ENCODE assay signal across 8 cellular contexts in genomic region chr14:76958975-76959710, GRCh38.
DNase-seq lines count a peak whose midpoint lies in the region; ATAC-seq and TF ChIP-seq lines count a peak whose summit lies in the region.

No MANE protein-coding gene starts in this region.

- ATAC-seq in GM21529 (IDR thresholded peaks at IDR 0.05; ENCODE audit: unreplicated experiment) (peak; percentile 30), RWPE2 (ENCODE audit: low read depth) (peak; percentile 48)

- no peak overlapping the region for H3K4me2 ChIP-seq in OCI-LY7 (ENCODE audit: low read length)

- H2AFZ ChIP-seq in OCI-LY7 (ENCODE audit: low read length): no peak overlapping the region

- no peak for TF ChIP-seq POLR2A in tibial nerve (IDR thresholded peaks at IDR 0.05)

- WGBS in tibial nerve, 2 donors: 82% methylated on average over 8 of the region's 8 CpGs

- no peaks in the 10 kb centered on the region for H3K9me3 ChIP-seq in RWPE2 (ENCODE audit: severe bottlenecking)
- H3K9me3 ChIP-seq in tibial nerve: no peaks in the 10 kb centered on the region
- H3K9me3 ChIP-seq in OCI-LY7 (ENCODE audit: low read length): no peaks in the 10 kb centered on the region

- CTCF ChIA-PET in OCI-LY7 (lab: Charles Lee; ENCODE audit: unreplicated experiment): no interaction called here

- no peaks in the 10 kb centered on the region for H4K20me1 ChIP-seq in OCI-LY7 (ENCODE audit: insufficient read depth, low read length)

- H3K4me3 ChIP-seq in RWPE2 (ENCODE audit: severe bottlenecking) (no peak overlapping the region), tibial nerve (no peak overlapping the region), OCI-LY7 (ENCODE audit: low read depth, low read length, poor library complexity, severe bottlenecking) (no peak overlapping the region)

- H3K27me3 ChIP-seq in RWPE2 (ENCODE audit: insufficient read depth, poor library complexity, severe bottlenecking) (no peaks in the 10 kb centered on the region), tibial nerve (no peaks in the 10 kb centered on the region)

- no peak for TF ChIP-seq EP300 in tibial nerve (IDR thresholded peaks at IDR 0.05)

- TF ChIP-seq CTCF in RWPE2 (IDR thresholded peaks at IDR 0.05; ENCODE audit: poor library complexity, severe bottlenecking) (no peak), tibial nerve (IDR thresholded peaks at IDR 0.05) (no peak), OCI-LY7 (conservative IDR thresholded peaks at IDR 0.05; ENCODE audit: low read length) (no peak)

- H3K9me2 ChIP-seq in OCI-LY7 (ENCODE audit: insufficient read depth, low read length): no peaks in the 10 kb centered on the region

- no peaks in the 10 kb centered on the region for H3K36me3 ChIP-seq in RWPE2 (ENCODE audit: low read depth)
- no peaks in the 10 kb centered on the region for H3K36me3 ChIP-seq in tibial nerve
- H3K36me3 ChIP-seq in OCI-LY7 (ENCODE audit: insufficient read depth, low read length): no peaks in the 10 kb centered on the region

- H3K79me2 ChIP-seq in OCI-LY7 (ENCODE audit: insufficient read depth, low read depth, low read length): no peaks in the 10 kb centered on the region

- H3K4me1 ChIP-seq in RWPE2 (ENCODE audit: insufficient read depth, poor library complexity, severe bottlenecking) (peaks cover 67% of the 10 kb centered on the region), tibial nerve (peaks cover 0 to 54% (median 44%) of the 10 kb centered on the region in 4 donors), OCI-LY7 (ENCODE audit: insufficient read depth, low read length, poor library complexity, severe bottlenecking) (peaks cover 49% of the 10 kb centered on the region)

- no TSS peak for BruUV-seq in OCI-LY7 (replicated peaks; lab: Mats Ljungman, UMichigan)

- peak overlapping the region; percentile 95 for H3K27ac ChIP-seq in RWPE2 (ENCODE audit: poor library complexity, severe bottlenecking)
- peak overlapping the region in 3 of 4 donors; percentile 14 to 97 (median 39) for H3K27ac ChIP-seq in tibial nerve
- H3K27ac ChIP-seq in OCI-LY7 (ENCODE audit: low read depth, low read length, poor library complexity, severe bottlenecking): no peak overlapping the region

- intact Hi-C loops in cardiac septum (cut with DNase I) (loop anchor here (5.0 kb wide), 1 partner anchor 83 kb away; no protein-coding TSS in a partner anchor), OCI-LY7 (cut with micrococcal nuclease; ENCODE audit: unreplicated experiment) (no loop called here)

- DNase-seq in EH (ENCODE audit: low read depth) (peak; percentile 90), RWPE2 (ENCODE audit: low spot score) (peak; percentile 94), cardiac septum (ENCODE audit: low spot score) (peak; percentile 87), tibial nerve (ENCODE audit: low spot score in 2 of 2) (no peak), OCI-LY7 (ENCODE audit: low spot score) (no peak), hippocampal formation (lab: John Stamatoyannopoulos, UW) (no peak), dedifferentiated amniotic fluid mesenchymal stem cell (ENCODE audit: extremely low spot score) (no peak)

- POLR2A ChIA-PET in OCI-LY7 (lab: Charles Lee): interaction anchor here (0.5 kb wide), 1 partner anchor 70 kb away, joined by 5 read pairs; no protein-coding TSS in a partner anchor

Comparison
In these comparisons a context has a peak if more than half of its experiments do, and no peak if none do; other contexts are left out.
1. DNase-seq: peak in EH (single experiment), RWPE2 (single experiment) and cardiac septum (single experiment); none in tibial nerve (0 of 2), OCI-LY7 (single experiment), hippocampal formation (0 of 2) and dedifferentiated amniotic fluid mesenchymal stem cell (single experiment).